In genomic region chr7:94511763-94512162, GRCh38 we compare ENCODE assay signal across 1 cellular context.
TF ChIP-seq lines count a peak whose summit lies in the region.

No MANE protein-coding gene starts in this region.

TF ChIP-seq in GM23338, 12 proteins besides CTCF, POLR2A, EP300 and RAD21 (continued from another document):
- TF ChIP-seq ZNF462 (CRISPR knock-in tag; IDR thresholded peaks at IDR 0.05) (no peak), CREB1 (CRISPR knock-in tag; IDR thresholded peaks at IDR 0.05; ENCODE audit: low read depth) (no peak), REST (IDR thresholded peaks at IDR 0.05; ENCODE audit: unreplicated experiment) (no peak), ZNF331 (CRISPR knock-in tag; IDR thresholded peaks at IDR 0.05; ENCODE audit: low read depth) (no peak), POLR2AphosphoS5 (IDR thresholded peaks at IDR 0.05; ENCODE audit: low read depth) (no peak)
